In genomic region chr2:11863513-11864328, GRCh38 we compare ENCODE assay signal across 9 cellular contexts.
A peak's percentile ranks its signal among the peaks of the same experiment; 100 is the strongest.
DNase-seq lines count a peak whose midpoint lies in the region; ATAC-seq, FAIRE-seq and TF ChIP-seq lines count a peak whose summit lies in the region.
"Had no signal": no experiment of that assay in that cellular context is flagged by ENCODE, and none has a peak within 500 bp of the region (broad histone marks: within the 10 kb centered on the region; RNA-seq: fewer than 3 reads in every experiment).

No MANE protein-coding gene starts in this region.

- WGBS in ovary, 3 donors, result 7 to 8% (median 8%) methylated on average over 12 of the region's 12 CpGs
- WGBS in thyroid gland, 2 donors, result 9 to 12% methylated on average over 12 of the region's 12 CpGs

- peak; percentile 98 for TF ChIP-seq CTCF in AG04450 (IDR thresholded peaks at IDR 0.05; ENCODE audit: low read depth, low read length)
- TF ChIP-seq CTCF in RWPE1 (conservative IDR thresholded peaks at IDR 0.05; ENCODE audit: low read depth), result peak; percentile 88
- TF ChIP-seq CTCF in ovary (IDR thresholded peaks at IDR 0.05), result peak; percentile 87 to 92 (median 90)
- TF ChIP-seq CTCF in thyroid gland (IDR thresholded peaks at IDR 0.05), result peak; percentile 79 to 97 (median 95)

- FAIRE-seq in frontal cortex (lab: Jason Lieb, UNC), result no peak

- H3K27ac ChIP-seq in AG04450 (ENCODE audit: low read depth, low read length) (no peak overlapping the region), RWPE1 (peak overlapping the region; percentile 68), ovary (peak overlapping the region in 1 of 2 donors; percentile 47), thyroid gland (no peak overlapping the region)
- H3K27ac ChIP-seq: SK-N-MC had no signal

- DNase-seq in AG04450 (ENCODE audit: low read depth, low spot score), result peak; percentile 67
- peak; percentile 88 for DNase-seq in HPDE6-E6E7 (ENCODE audit: extremely low spot score)
- DNase-seq in RWPE1 (ENCODE audit: low spot score), result peak; percentile 88
- peak; percentile 89 for DNase-seq in activated effector memory CD4-positive, alpha-beta T cell treated with anti-CD3 and anti-CD28 coated beads, Interleukin-2, amount 50 U/mL, for 16 hours
- DNase-seq in frontal cortex (ENCODE audit: low spot score in 2 of 2), result peak; percentile 63 to 86
- peak; percentile 81 to 90 (median 88) for DNase-seq in ovary
- DNase-seq in thyroid gland, result peak; percentile 81 to 85

- TF ChIP-seq POLR2A in ovary (IDR thresholded peaks at IDR 0.05) (peak; percentile 22), thyroid gland (IDR thresholded peaks at IDR 0.05) (no peak)

- H3K4me1 ChIP-seq in ovary (ENCODE audit: insufficient read depth) (no peaks in the 10 kb centered on the region), thyroid gland (peaks cover 5 to 8% of the 10 kb centered on the region in 2 donors)

- H3K9me3 ChIP-seq in AG04450 (ENCODE audit: control insufficient read depth, insufficient read depth, low read length) (peaks cover 10% of the 10 kb centered on the region), ovary (no peaks in the 10 kb centered on the region), thyroid gland (no peaks in the 10 kb centered on the region)

- POLR2A ChIA-PET in AG04450 (lab: Yijun Ruan, JAX), result interaction anchor here (0.6 to 1.2 kb wide), 4 partner anchors 10 to 399 kb away, joined by 3 to 8 read pairs (median 4); no protein-coding TSS in a partner anchor
- POLR2A ChIA-PET in RWPE1 (lab: Yijun Ruan, JAX; ENCODE audit: low non-redundant PET), result no interaction called here

- H3K4me3 ChIP-seq in AG04450 (ENCODE audit: low read depth, low read length) (peak overlapping the region; percentile 48), ovary (no peak overlapping the region), thyroid gland (replicated peaks in 1 of 3) (no peak overlapping the region)
- H3K4me3 ChIP-seq: SK-N-MC had no signal

- H3K27me3 ChIP-seq in AG04450 (ENCODE audit: control insufficient read depth, insufficient read depth, low read length), result no peaks in the 10 kb centered on the region
- no peaks in the 10 kb centered on the region for H3K27me3 ChIP-seq in ovary
- H3K27me3 ChIP-seq in thyroid gland, result no peaks in the 10 kb centered on the region

- intact Hi-C loops in ovary (cut with DNase I) (loop anchor here in 3 of 4 donors (2.0 to 10.0 kb wide), 6 partner anchors 531 to 1144 kb away; partner anchors contain the start of gene TRIB2 (in 1 of the 3)), thyroid gland (cut with DNase I) (loop anchor here (10.0 kb wide), 2 partner anchors 851 to 1141 kb away; partner anchors contain the start of gene TRIB2)

- no peak for TF ChIP-seq EP300 in ovary (IDR thresholded peaks at IDR 0.05)

- CTCF ChIA-PET in AG04450 (lab: Charles Lee), result interaction anchor here (0.6 to 2.9 kb wide), 27 partner anchors 8 to 1143 kb away, joined by 3 to 10 read pairs (median 3); partner anchors contain the start of gene TRIB2
- CTCF ChIA-PET in RWPE1 (lab: Yijun Ruan, JAX), result interaction anchor here (0.6 to 1.0 kb wide), 4 partner anchors 15 to 854 kb away, joined by 3 to 4 read pairs (median 4); no protein-coding TSS in a partner anchor

- ATAC-seq in GM18861 (IDR thresholded peaks at IDR 0.05; ENCODE audit: unreplicated experiment), result peak; percentile 24

- H3K36me3 ChIP-seq in ovary, result no peaks in the 10 kb centered on the region
- H3K36me3 ChIP-seq in thyroid gland, result no peaks in the 10 kb centered on the region
